Comparison of ENCODE assay signal across 23 cellular contexts in the genomic region with DNA sequence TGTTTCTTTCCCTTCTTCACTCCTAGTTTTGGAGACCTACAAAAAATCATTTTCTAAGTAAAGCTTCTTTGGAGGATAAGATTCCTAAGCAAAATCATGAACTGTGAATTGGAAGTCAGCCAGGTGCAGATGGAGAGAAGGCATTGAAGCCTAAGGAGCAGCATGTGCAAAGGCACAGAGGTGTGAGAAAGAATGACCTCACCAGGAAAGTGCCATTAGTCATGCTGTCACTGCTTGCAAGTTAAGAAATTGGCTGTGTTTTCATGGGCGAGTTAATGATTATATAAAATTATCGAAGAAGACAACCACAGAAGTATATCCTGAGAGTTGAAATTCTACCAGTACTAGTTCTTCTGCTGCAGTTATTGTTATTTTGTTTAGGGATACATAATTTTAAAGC.
A peak's percentile ranks its signal among the peaks of the same experiment; 100 is the strongest.
DNase-seq lines count a peak whose midpoint lies in the region; ATAC-seq, FAIRE-seq and TF ChIP-seq lines count a peak whose summit lies in the region.
"Had no signal": no experiment of that assay in that cellular context is flagged by ENCODE, and none has a peak within 500 bp of the region (broad histone marks: within the 10 kb centered on the region; RNA-seq: fewer than 3 reads in every experiment).

No MANE protein-coding gene starts in this region.

- H3K36me3 ChIP-seq in pancreas: no peaks in the 10 kb centered on the region
- H3K36me3 ChIP-seq: BLaER1 had no signal

- H3K4me1 Mint-ChIP-seq in CD4-positive, alpha-beta T cell (ENCODE audit: low read depth): no peaks in the 10 kb centered on the region

- POLR2A ChIA-PET in CD4-positive, alpha-beta T cell (lab: Charles Lee): no interaction called here

- H3K9me3 Mint-ChIP-seq in CD4-positive, alpha-beta T cell: peaks cover 9% of the 10 kb centered on the region

- peak; percentile 74 to 89 (median 86) for ATAC-seq in pancreas
- no peak for ATAC-seq in GM21619 (IDR thresholded peaks at IDR 0.05; ENCODE audit: unreplicated experiment)
- ATAC-seq in CD4-positive, alpha-beta T cell (ENCODE audit: poor library complexity): no peak
- ATAC-seq: A549; CD8-positive, alpha-beta T cell; PC-3 had no signal

- 18 to 23% methylated on average over 2 of the region's 2 CpGs for WGBS in pancreas, 2 donors

- TF ChIP-seq CTCF in epithelial cell of esophagus (IDR thresholded peaks at IDR 0.05; ENCODE audit: insufficient read depth, low read depth, low read length, missing control alignments) (no peak), pancreas (IDR thresholded peaks at IDR 0.05) (no peak)
- no peak for TF ChIP-seq CTCF in CD4-positive, alpha-beta T cell (IDR thresholded peaks at IDR 0.05)

- intact Hi-C loops in pancreas (cut with DNase I): no loop called here
- intact Hi-C loops in CD4-positive, alpha-beta T cell (cut with DNase I, micrococcal nuclease): no loop called here

- CTCF ChIA-PET in CD4-positive, alpha-beta T cell (lab: Charles Lee): no interaction called here

- no peak overlapping the region for H3K4me3 Mint-ChIP-seq in CD4-positive, alpha-beta T cell
- H3K4me3 Mint-ChIP-seq: CD8-positive, alpha-beta T cell had no signal

- no peaks in the 10 kb centered on the region for H3K27me3 ChIP-seq in pancreas
- H3K27me3 ChIP-seq in CD4-positive, alpha-beta T cell (ENCODE audit: control insufficient read depth, insufficient read depth, low read length): no peaks in the 10 kb centered on the region
- H3K27me3 ChIP-seq: BLaER1 had no signal

- no peak overlapping the region for H3K27ac ChIP-seq in pancreas
- no peak overlapping the region for H3K27ac ChIP-seq in CD4-positive, alpha-beta T cell (ENCODE audit: low read depth, low read length)
- H3K27ac ChIP-seq: A549, BLaER1, HL-60 had no signal

- no peak for TF ChIP-seq RAD21 in Ishikawa (IDR thresholded peaks at IDR 0.05; ENCODE audit: low read depth)

- no peaks in the 10 kb centered on the region for H3K9me3 ChIP-seq in pancreas
- no peaks in the 10 kb centered on the region for H3K9me3 ChIP-seq in CD4-positive, alpha-beta T cell (ENCODE audit: control insufficient read depth, low read length)
- H3K9me3 ChIP-seq: A549, BLaER1 had no signal

- H3K4me3 ChIP-seq in epithelial cell of esophagus (ENCODE audit: low read length) (no peak overlapping the region), pancreas (no peak overlapping the region)
- H3K4me3 ChIP-seq: A549, BLaER1 had no signal

- DNase-seq in NCI-H2171 treated with DMSO at 0.1 percent for 48 hours (lab: John Stamatoyannopoulos, UW): peak; percentile 54
- DNase-seq in NCI-H2171 (lab: John Stamatoyannopoulos, UW): no peak
- peak; percentile 18 for DNase-seq in epithelial cell of esophagus (ENCODE audit: low read depth)
- DNase-seq in pancreas: peak in 3 of 6 donors; percentile 15 to 25 (median 19)
- no peak for DNase-seq in hepatic stellate cell (ENCODE audit: low spot score)
- DNase-seq in CD4-positive, alpha-beta T cell: no peak
- DNase-seq: CD8-positive, alpha-beta T cell; IMR-90; Karpas-422; NCI-H1436 treated with DMSO at 0.1 percent for 48 hours; NCI-H2081; NCI-H2227 treated with DMSO at 0.1 percent for 48 hours; NCI-H510A treated with DMSO at 0.1 percent for 48 hours; PC-3 had no signal

- H3K4me1 ChIP-seq in pancreas: no peaks in the 10 kb centered on the region
- H3K4me1 ChIP-seq: A549, BLaER1 had no signal

- H3K27ac Mint-ChIP-seq in CD4-positive, alpha-beta T cell: no peak overlapping the region
- H3K27ac Mint-ChIP-seq: CD8-positive, alpha-beta T cell had no signal

- no peak for TF ChIP-seq EP300 in Ishikawa (IDR thresholded peaks at IDR 0.05; ENCODE audit: borderline replicate concordance)

- FAIRE-seq in pancreas (lab: Jason Lieb, UNC): no peak
- FAIRE-seq: A549, D721Med, G401.6, H1, HTR-8/SVneo had no signal

- H3K36me3 Mint-ChIP-seq in CD4-positive, alpha-beta T cell (ENCODE audit: low read depth): no peaks in the 10 kb centered on the region
- H3K36me3 Mint-ChIP-seq: CD8-positive, alpha-beta T cell had no signal

- H3K27me3 Mint-ChIP-seq in CD4-positive, alpha-beta T cell: no peaks in the 10 kb centered on the region

TF ChIP-seq in Ishikawa, 13 proteins besides CTCF, POLR2A, EP300 and RAD21:
- TF ChIP-seq MAX (IDR thresholded peaks at IDR 0.05): peak; percentile 82
- TF ChIP-seq TAF1 (IDR thresholded peaks at IDR 0.05; ENCODE audit: low read depth): no peak
- peak; percentile 44 for TF ChIP-seq NFIC (IDR thresholded peaks at IDR 0.05)
- TF ChIP-seq ZBTB7A (IDR thresholded peaks at IDR 0.05; ENCODE audit: low read depth): no peak

Comparison
In these comparisons a context has a peak if more than half of its experiments do, and no peak if none do; other contexts are left out.
1. DNase-seq: peak in NCI-H2171 treated with DMSO at 0.1 percent for 48 hours (single experiment) and epithelial cell of esophagus (single experiment); none in NCI-H2171 (single experiment), hepatic stellate cell (single experiment) and CD4-positive, alpha-beta T cell (0 of 10).
2. ATAC-seq: peak in pancreas (4 of 4); none in GM21619 (single experiment) and CD4-positive, alpha-beta T cell (single experiment).